Comparison of ENCODE assay signal across 2 cellular contexts in the genomic region with DNA sequence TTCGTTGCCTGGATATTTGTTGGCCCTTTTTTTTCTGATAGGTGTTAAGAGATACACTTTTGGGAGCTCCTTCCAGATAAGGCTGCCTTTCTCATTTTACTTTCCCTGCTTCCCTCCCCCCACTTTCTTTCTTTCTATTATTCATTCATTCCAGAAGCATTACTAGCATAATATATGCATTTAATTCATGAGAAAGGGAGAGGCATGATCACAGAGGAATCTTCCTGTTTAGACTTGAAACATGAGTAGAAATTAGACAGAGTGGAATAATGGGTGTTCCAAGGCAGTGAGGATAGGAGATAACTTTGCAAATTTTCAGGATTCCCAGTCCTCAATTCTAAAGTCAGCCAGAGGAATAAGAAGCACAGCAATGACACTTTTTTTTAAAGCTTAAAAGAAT.
TF ChIP-seq lines count a peak whose summit lies in the region.

No MANE protein-coding gene starts in this region.

TF ChIP-seq in SK-N-SH, 30 proteins besides CTCF, POLR2A, EP300 and RAD21:
- TF ChIP-seq SMC3 (IDR thresholded peaks at IDR 0.05; ENCODE audit: low read depth, low read length) (no peak), NFIC (IDR thresholded peaks at IDR 0.05; ENCODE audit: borderline replicate concordance) (no peak), TCF12 (IDR thresholded peaks at IDR 0.05) (no peak), MAX (IDR thresholded peaks at IDR 0.05; ENCODE audit: low read depth) (no peak), FOXM1 (IDR thresholded peaks at IDR 0.05; ENCODE audit: low read depth) (no peak), TEAD4 (IDR thresholded peaks at IDR 0.05; ENCODE audit: borderline replicate concordance, insufficient read depth) (no peak)
- TF ChIP-seq, protein P1, sequence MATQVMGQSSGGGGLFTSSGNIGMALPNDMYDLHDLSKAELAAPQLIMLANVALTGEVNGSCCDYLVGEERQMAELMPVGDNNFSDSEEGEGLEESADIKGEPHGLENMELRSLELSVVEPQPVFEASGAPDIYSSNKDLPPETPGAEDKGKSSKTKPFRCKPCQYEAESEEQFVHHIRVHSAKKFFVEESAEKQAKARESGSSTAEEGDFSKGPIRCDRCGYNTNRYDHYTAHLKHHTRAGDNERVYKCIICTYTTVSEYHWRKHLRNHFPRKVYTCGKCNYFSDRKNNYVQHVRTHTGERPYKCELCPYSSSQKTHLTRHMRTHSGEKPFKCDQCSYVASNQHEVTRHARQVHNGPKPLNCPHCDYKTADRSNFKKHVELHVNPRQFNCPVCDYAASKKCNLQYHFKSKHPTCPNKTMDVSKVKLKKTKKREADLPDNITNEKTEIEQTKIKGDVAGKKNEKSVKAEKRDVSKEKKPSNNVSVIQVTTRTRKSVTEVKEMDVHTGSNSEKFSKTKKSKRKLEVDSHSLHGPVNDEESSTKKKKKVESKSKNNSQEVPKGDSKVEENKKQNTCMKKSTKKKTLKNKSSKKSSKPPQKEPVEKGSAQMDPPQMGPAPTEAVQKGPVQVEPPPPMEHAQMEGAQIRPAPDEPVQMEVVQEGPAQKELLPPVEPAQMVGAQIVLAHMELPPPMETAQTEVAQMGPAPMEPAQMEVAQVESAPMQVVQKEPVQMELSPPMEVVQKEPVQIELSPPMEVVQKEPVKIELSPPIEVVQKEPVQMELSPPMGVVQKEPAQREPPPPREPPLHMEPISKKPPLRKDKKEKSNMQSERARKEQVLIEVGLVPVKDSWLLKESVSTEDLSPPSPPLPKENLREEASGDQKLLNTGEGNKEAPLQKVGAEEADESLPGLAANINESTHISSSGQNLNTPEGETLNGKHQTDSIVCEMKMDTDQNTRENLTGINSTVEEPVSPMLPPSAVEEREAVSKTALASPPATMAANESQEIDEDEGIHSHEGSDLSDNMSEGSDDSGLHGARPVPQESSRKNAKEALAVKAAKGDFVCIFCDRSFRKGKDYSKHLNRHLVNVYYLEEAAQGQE (IDR thresholded peaks at IDR 0.05; ENCODE audit: low read depth, low read length): no peak
TF ChIP-seq in SK-N-SH: peak in this region for 0.

TF ChIP-seq in SK-N-SH treated with all-trans-retinoic acid at 6 μM for 48 hours, 23 proteins besides CTCF, POLR2A, EP300 and RAD21:
- TF ChIP-seq ISL1 (CRISPR knock-in tag; IDR thresholded peaks at IDR 0.05) (no peak), TCF4 (CRISPR knock-in tag; IDR thresholded peaks at IDR 0.05; ENCODE audit: borderline replicate concordance) (no peak), PATZ1 (CRISPR knock-in tag; IDR thresholded peaks at IDR 0.05; ENCODE audit: borderline replicate concordance) (no peak), TOX (CRISPR knock-in tag; IDR thresholded peaks at IDR 0.05; ENCODE audit: borderline replicate concordance) (no peak), PPARA (CRISPR knock-in tag; IDR thresholded peaks at IDR 0.05; ENCODE audit: borderline replicate concordance) (no peak), OSR1 (CRISPR knock-in tag; IDR thresholded peaks at IDR 0.05) (no peak), ARNTL (CRISPR knock-in tag; IDR thresholded peaks at IDR 0.05; ENCODE audit: borderline replicate concordance, low read depth) (no peak), ZFP30 (CRISPR knock-in tag; IDR thresholded peaks at IDR 0.05) (no peak), BACH2 (CRISPR knock-in tag; IDR thresholded peaks at IDR 0.05; ENCODE audit: borderline replicate concordance) (no peak), ESRRG (CRISPR knock-in tag; IDR thresholded peaks at IDR 0.05) (no peak), GLIS3 (CRISPR knock-in tag; IDR thresholded peaks at IDR 0.05) (no peak), ZFP3 (CRISPR knock-in tag; IDR thresholded peaks at IDR 0.05) (no peak), ZNF8 (CRISPR knock-in tag; IDR thresholded peaks at IDR 0.05) (no peak), CSDC2 (CRISPR knock-in tag; IDR thresholded peaks at IDR 0.05) (no peak), ZC3H10 (CRISPR knock-in tag; IDR thresholded peaks at IDR 0.05) (no peak)
- TF ChIP-seq, protein P2, sequence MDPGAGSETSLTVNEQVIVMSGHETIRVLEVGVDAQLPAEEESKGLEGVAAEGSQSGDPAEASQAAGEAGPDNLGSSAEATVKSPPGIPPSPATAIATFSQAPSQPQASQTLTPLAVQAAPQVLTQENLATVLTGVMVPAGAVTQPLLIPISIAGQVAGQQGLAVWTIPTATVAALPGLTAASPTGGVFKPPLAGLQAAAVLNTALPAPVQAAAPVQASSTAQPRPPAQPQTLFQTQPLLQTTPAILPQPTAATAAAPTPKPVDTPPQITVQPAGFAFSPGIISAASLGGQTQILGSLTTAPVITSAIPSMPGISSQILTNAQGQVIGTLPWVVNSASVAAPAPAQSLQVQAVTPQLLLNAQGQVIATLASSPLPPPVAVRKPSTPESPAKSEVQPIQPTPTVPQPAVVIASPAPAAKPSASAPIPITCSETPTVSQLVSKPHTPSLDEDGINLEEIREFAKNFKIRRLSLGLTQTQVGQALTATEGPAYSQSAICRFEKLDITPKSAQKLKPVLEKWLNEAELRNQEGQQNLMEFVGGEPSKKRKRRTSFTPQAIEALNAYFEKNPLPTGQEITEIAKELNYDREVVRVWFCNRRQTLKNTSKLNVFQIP (CRISPR knock-in tag; IDR thresholded peaks at IDR 0.05; ENCODE audit: borderline replicate concordance, low read depth): no peak
- TF ChIP-seq, protein P3, sequence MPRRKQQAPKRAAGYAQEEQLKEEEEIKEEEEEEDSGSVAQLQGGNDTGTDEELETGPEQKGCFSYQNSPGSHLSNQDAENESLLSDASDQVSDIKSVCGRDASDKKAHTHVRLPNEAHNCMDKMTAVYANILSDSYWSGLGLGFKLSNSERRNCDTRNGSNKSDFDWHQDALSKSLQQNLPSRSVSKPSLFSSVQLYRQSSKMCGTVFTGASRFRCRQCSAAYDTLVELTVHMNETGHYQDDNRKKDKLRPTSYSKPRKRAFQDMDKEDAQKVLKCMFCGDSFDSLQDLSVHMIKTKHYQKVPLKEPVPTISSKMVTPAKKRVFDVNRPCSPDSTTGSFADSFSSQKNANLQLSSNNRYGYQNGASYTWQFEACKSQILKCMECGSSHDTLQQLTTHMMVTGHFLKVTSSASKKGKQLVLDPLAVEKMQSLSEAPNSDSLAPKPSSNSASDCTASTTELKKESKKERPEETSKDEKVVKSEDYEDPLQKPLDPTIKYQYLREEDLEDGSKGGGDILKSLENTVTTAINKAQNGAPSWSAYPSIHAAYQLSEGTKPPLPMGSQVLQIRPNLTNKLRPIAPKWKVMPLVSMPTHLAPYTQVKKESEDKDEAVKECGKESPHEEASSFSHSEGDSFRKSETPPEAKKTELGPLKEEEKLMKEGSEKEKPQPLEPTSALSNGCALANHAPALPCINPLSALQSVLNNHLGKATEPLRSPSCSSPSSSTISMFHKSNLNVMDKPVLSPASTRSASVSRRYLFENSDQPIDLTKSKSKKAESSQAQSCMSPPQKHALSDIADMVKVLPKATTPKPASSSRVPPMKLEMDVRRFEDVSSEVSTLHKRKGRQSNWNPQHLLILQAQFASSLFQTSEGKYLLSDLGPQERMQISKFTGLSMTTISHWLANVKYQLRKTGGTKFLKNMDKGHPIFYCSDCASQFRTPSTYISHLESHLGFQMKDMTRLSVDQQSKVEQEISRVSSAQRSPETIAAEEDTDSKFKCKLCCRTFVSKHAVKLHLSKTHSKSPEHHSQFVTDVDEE (CRISPR knock-in tag; IDR thresholded peaks at IDR 0.05): no peak
- TF ChIP-seq, protein P4, sequence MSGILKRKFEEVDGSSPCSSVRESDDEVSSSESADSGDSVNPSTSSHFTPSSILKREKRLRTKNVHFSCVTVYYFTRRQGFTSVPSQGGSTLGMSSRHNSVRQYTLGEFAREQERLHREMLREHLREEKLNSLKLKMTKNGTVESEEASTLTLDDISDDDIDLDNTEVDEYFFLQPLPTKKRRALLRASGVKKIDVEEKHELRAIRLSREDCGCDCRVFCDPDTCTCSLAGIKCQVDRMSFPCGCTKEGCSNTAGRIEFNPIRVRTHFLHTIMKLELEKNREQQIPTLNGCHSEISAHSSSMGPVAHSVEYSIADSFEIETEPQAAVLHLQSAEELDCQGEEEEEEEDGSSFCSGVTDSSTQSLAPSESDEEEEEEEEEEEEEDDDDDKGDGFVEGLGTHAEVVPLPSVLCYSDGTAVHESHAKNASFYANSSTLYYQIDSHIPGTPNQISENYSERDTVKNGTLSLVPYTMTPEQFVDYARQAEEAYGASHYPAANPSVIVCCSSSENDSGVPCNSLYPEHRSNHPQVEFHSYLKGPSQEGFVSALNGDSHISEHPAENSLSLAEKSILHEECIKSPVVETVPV (CRISPR knock-in tag; IDR thresholded peaks at IDR 0.05): no peak
TF ChIP-seq in SK-N-SH treated with all-trans-retinoic acid at 6 μM for 48 hours: peak in this region for 0.
